Comparison of ENCODE assay signal across 33 cellular contexts in genomic region chr1:4272568-4272967, GRCh38.
"Had no signal": no experiment of that assay in that cellular context is flagged by ENCODE, and none has a peak within 500 bp of the region (broad histone marks: within the 10 kb centered on the region; RNA-seq: fewer than 3 reads in every experiment).

No MANE protein-coding gene starts in this region.

- H3K4me1 ChIP-seq: adrenal gland, breast epithelium had no signal

- H3K27me3 ChIP-seq: body of pancreas, brain microvascular endothelial cell had no signal

- H3K36me3 ChIP-seq: adrenal gland, brain microvascular endothelial cell, breast epithelium had no signal

- ATAC-seq: activated CD8-positive, alpha-beta T cell treated with anti-CD3 and anti-CD28 coated beads for 36 hours; activated naive CD4-positive, alpha-beta T cell treated with anti-CD3 and anti-CD28 coated beads, Interleukin-2, amount 50 U/mL, for 72 hours; activated T-cell treated with anti-CD3 and anti-CD28 coated beads, Interleukin-2, amount 50 U/mL, for 4 hours; activated T-cell treated with anti-CD3 and anti-CD28 coated beads, Interleukin-2, amount 50 U/mL, for 72 hours; activated T-helper 17 cell treated with anti-CD3 and anti-CD28 coated beads, Interleukin-2, amount 50 U/mL, for 72 hours; body of pancreas had no signal

- H3K4me3 ChIP-seq: adrenal gland, body of pancreas, breast epithelium had no signal

- H3K9me3 ChIP-seq: adrenal gland had no signal

- H3K27ac ChIP-seq: adrenal gland, body of pancreas, brain microvascular endothelial cell, breast epithelium, VCaP had no signal

- FAIRE-seq: astrocyte, TTC549 had no signal

- DNase-seq: activated B cell treated with CpG ODN at 0.5 μM for 24 hours; activated CD4-positive, alpha-beta memory T cell treated with anti-CD3 and anti-CD28 coated beads for 36 hours; activated CD4-positive, alpha-beta T cell treated with anti-CD3 and anti-CD28 coated beads for 4 hours; activated CD4-positive, alpha-beta T cell treated with anti-CD3 and anti-CD28 coated beads, Interleukin-2, amount 10 ng/mL, durations not matched to agents 24 days and 14 days; activated CD4-positive, alpha-beta T cell treated with anti-CD3 and anti-CD28 coated beads, Interleukin-2, amount 50 U/mL, for 1 hour; activated CD4-positive, alpha-beta T cell treated with anti-CD3 and anti-CD28 coated beads, Interleukin-2, amount 50 U/mL, for 4 hours; activated CD4-positive, CD25-positive, alpha-beta regulatory T cell treated with anti-CD3 and anti-CD28 coated beads, Interleukin-2, amount 50 U/mL, for 72 hours; activated CD8-positive, alpha-beta memory T cell treated with anti-CD3 and anti-CD28 coated beads, Interleukin-2, amount 50 U/mL, for 4 hours; activated CD8-positive, alpha-beta T cell treated with anti-CD3 and anti-CD28 coated beads for 36 hours; activated effector memory CD4-positive, alpha-beta T cell treated with anti-CD3 and anti-CD28 coated beads, Interleukin-2, amount 50 U/mL, for 16 hours; activated gamma-delta T cell treated with Interleukin-2 at 50 U/mL for 16 hours; activated naive CD4-positive, alpha-beta T cell; activated naive CD4-positive, alpha-beta T cell treated with anti-CD3 and anti-CD28 coated beads for 36 hours; activated naive CD4-positive, alpha-beta T cell treated with anti-CD3 and anti-CD28 coated beads, Interleukin-2, amount 50 U/mL, for 16 hours; activated naive CD8-positive, alpha-beta T cell treated with anti-CD3 and anti-CD28 coated beads for 36 hours; activated T-cell treated with anti-CD3 and anti-CD28 coated beads for 4 hours; activated T-cell treated with anti-CD3 and anti-CD28 coated beads, Interleukin-2, amount 50 U/mL, for 1 hour; activated T-cell treated with anti-CD3 and anti-CD28 coated beads, Interleukin-2, amount 50 U/mL, for 4 hours; activated T-cell treated with anti-CD3 and anti-CD28 coated beads, Interleukin-2, amount 50 U/mL, for 72 hours; adrenal gland; amniotic stem cell; aorta; body of pancreas; brain microvascular endothelial cell; central memory CD4-positive, alpha-beta T cell; T-helper 2 cell; T-helper 9 cell had no signal
